Comparison of ENCODE assay signal across 34 cellular contexts in the genomic region with DNA sequence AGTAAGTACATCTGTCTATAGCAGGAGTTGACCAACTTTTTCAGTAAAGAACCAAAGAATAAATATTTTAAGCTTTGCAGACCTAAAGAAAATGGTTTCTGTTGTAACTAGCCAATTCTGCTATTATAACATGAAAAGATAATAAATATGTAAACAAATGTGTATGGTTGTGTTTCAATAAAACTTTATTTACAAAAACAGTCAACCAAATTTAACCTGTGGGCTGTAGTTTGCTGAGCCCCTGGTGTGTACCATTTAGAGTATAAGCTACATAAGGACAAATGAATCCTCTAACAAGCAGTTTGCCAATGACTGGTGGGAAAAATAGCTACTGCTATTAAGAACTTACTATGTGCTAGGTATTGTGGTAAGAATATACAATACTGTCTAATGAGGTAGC.
"Had no signal": no experiment of that assay in that cellular context is flagged by ENCODE, and none has a peak within 500 bp of the region (broad histone marks: within the 10 kb centered on the region; RNA-seq: fewer than 3 reads in every experiment).

No MANE protein-coding gene starts in this region.

- H3K9me3 ChIP-seq: adrenal gland, ascending aorta, body of pancreas, breast epithelium had no signal

- ATAC-seq: activated naive CD4-positive, alpha-beta T cell treated with anti-CD3 and anti-CD28 coated beads, Interleukin-2, amount 50 U/mL, for 72 hours; activated naive CD8-positive, alpha-beta T cell treated with anti-CD3 and anti-CD28 coated beads, Interleukin-2, amount 50 U/mL, for 24 hours; activated T-cell treated with anti-CD3 and anti-CD28 coated beads, Interleukin-2, amount 50 U/mL, for 4 hours; activated T-cell treated with anti-CD3 and anti-CD28 coated beads, Interleukin-2, amount 50 U/mL, for 72 hours; activated T-helper 17 cell treated with anti-CD3 and anti-CD28 coated beads, Interleukin-2, amount 50 U/mL, for 72 hours; body of pancreas had no signal

- FAIRE-seq: astrocyte, bronchial epithelial cell had no signal

- DNase-seq: activated effector memory CD4-positive, alpha-beta T cell treated with anti-CD3 and anti-CD28 coated beads, Interleukin-2, amount 50 U/mL, for 16 hours; activated effector memory CD4-positive, alpha-beta T cell treated with Interleukin-2 at 50 U/mL for 16 hours; activated gamma-delta T cell; activated gamma-delta T cell treated with Interleukin-2 at 50 U/mL for 16 hours; activated naive CD4-positive, alpha-beta T cell; activated naive CD4-positive, alpha-beta T cell treated with anti-CD3 and anti-CD28 coated beads for 36 hours; activated naive CD4-positive, alpha-beta T cell treated with anti-CD3 and anti-CD28 coated beads, Interleukin-2, amount 10 ng/mL, durations not matched to agents 7 days and 5 days; activated naive CD4-positive, alpha-beta T cell treated with anti-CD3 and anti-CD28 coated beads, Interleukin-2, amount 50 U/mL, for 16 hours; activated naive CD4-positive, alpha-beta T cell treated with Interleukin-2 at 50 U/mL for 16 hours; activated naive CD8-positive, alpha-beta T cell treated with anti-CD3 and anti-CD28 coated beads for 36 hours; activated naive CD8-positive, alpha-beta T cell treated with anti-CD3 and anti-CD28 coated beads, Interleukin-2, amount 10 ng/mL, durations not matched to agents 7 days and 5 days; activated naive CD8-positive, alpha-beta T cell treated with anti-CD3 and anti-CD28 coated beads, Interleukin-2, amount 50 U/mL, for 24 hours; activated T-cell treated with anti-CD3 and anti-CD28 coated beads, Interleukin-2, amount 50 U/mL, for 1 hour; activated T-cell treated with anti-CD3 and anti-CD28 coated beads, Interleukin-2, amount 50 U/mL, for 24 hours; activated T-cell treated with anti-CD3 and anti-CD28 coated beads, Interleukin-2, amount 50 U/mL, for 4 hours; activated T-cell treated with anti-CD3 and anti-CD28 coated beads, Interleukin-2, amount 50 U/mL, for 48 hours; activated T-cell treated with anti-CD3 and anti-CD28 coated beads, Interleukin-2, amount 50 U/mL, for 72 hours; adrenal gland; amniotic stem cell; amygdala; anterior cingulate cortex; aorta; body of pancreas; brain microvascular endothelial cell; caudate nucleus; central memory CD4-positive, alpha-beta T cell; cerebellar nuclear complex had no signal

- H3K27me3 ChIP-seq: adrenal gland, ascending aorta, body of pancreas, brain microvascular endothelial cell, breast epithelium, cardiac muscle cell had no signal

- H3K4me1 ChIP-seq: adrenal gland, ascending aorta, body of pancreas, breast epithelium had no signal

- H3K4me3 ChIP-seq: adrenal gland, ascending aorta, body of pancreas, breast epithelium, cardiac muscle cell had no signal

- H3K27ac ChIP-seq: adrenal gland, ascending aorta, body of pancreas, brain microvascular endothelial cell, breast epithelium, cardiac muscle cell had no signal

- H3K36me3 ChIP-seq: adrenal gland, ascending aorta, brain microvascular endothelial cell, breast epithelium, cardiac muscle cell had no signal
